ENCODE assay signal across 39 cellular contexts in the genomic region with DNA sequence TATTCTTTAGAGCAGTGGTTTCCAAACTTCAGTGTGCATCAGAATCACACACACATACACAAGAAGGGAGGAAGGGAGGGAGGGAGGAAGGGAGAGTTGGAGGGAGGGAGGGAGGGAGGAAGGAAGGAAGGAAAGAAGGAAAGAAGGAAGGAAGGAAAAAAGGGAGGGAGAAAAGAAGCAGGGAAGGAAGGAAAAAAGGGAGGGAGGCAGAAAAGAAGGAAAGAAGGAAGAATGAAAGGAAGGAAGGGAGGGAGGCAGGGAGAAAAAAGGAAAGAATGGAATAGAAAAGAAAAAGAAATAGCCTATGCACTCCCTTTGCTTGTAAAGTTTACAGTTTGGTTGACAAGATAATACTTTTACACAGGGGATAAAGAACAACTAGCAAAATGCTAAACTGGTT.
"Had no signal": no experiment of that assay in that cellular context is flagged by ENCODE, and none has a peak within 500 bp of the region (broad histone marks: within the 10 kb centered on the region; RNA-seq: fewer than 3 reads in every experiment).

No MANE protein-coding gene starts in this region.

- H3K4me3 Mint-ChIP-seq: activated naive CD4-positive, alpha-beta T cell treated with anti-CD3 and anti-CD28 coated beads for 36 hours; activated naive CD4-positive, alpha-beta T cell treated with anti-CD3 and anti-CD28 coated beads, Interleukin-2, amount 10 ng/mL, durations not matched to agents 7 days and 5 days; activated naive CD4-positive, alpha-beta T cell treated with anti-CD3 and anti-CD28 coated beads, Interleukin-2, amount 50 U/mL, for 24 hours; activated naive CD8-positive, alpha-beta T cell; activated naive CD8-positive, alpha-beta T cell treated with anti-CD3 and anti-CD28 coated beads for 36 hours; activated naive CD8-positive, alpha-beta T cell treated with anti-CD3 and anti-CD28 coated beads, Interleukin-2, amount 10 ng/mL, durations not matched to agents 7 days and 5 days; activated naive CD8-positive, alpha-beta T cell treated with anti-CD3 and anti-CD28 coated beads, Interleukin-2, amount 50 U/mL, for 24 hours; activated T-cell treated with anti-CD3 and anti-CD28 coated beads, Interleukin-2, amount 50 U/mL, for 24 hours; activated T-cell treated with anti-CD3 and anti-CD28 coated beads, Interleukin-2, amount 50 U/mL, for 4 hours; activated T-cell treated with anti-CD3 and anti-CD28 coated beads, Interleukin-2, amount 50 U/mL, for 72 hours; activated T-helper 1 cell treated with anti-CD3 and anti-CD28 coated beads, Interleukin-12 subunit alpha, Interleukin-12 subunit beta, Interleukin-2, Interleukin-4 antibody, amounts not matched to agents 30 ng/mL and 10 ng/mL and 1 ng/mL, durations not matched to agents 14 hours and 24 hours and 36 hours; activated T-helper 17 cell treated with anti-CD3 and anti-CD28 coated beads, Interleukin-2, amount 50 U/mL, for 72 hours; brain; central memory CD8-positive, alpha-beta T cell had no signal

- H3K4me1 ChIP-seq: adrenal gland, ascending aorta, breast epithelium had no signal

- H3K27me3 Mint-ChIP-seq: activated naive CD4-positive, alpha-beta T cell treated with anti-CD3 and anti-CD28 coated beads, Interleukin-2, amount 50 U/mL, for 24 hours had no signal

- H3K27me3 ChIP-seq: adrenal gland, ascending aorta, body of pancreas, brain microvascular endothelial cell, breast epithelium, cardiac muscle cell had no signal

- H3K9me3 Mint-ChIP-seq: activated naive CD4-positive, alpha-beta T cell treated with anti-CD3 and anti-CD28 coated beads for 36 hours; activated naive CD4-positive, alpha-beta T cell treated with anti-CD3 and anti-CD28 coated beads, Interleukin-2, amount 10 ng/mL, durations not matched to agents 7 days and 5 days; activated naive CD4-positive, alpha-beta T cell treated with anti-CD3 and anti-CD28 coated beads, Interleukin-2, amount 50 U/mL, for 24 hours; activated naive CD4-positive, alpha-beta T cell treated with anti-CD3 and anti-CD28 coated beads, Interleukin-2, amount 50 U/mL, for 72 hours; activated naive CD8-positive, alpha-beta T cell treated with anti-CD3 and anti-CD28 coated beads for 36 hours; activated naive CD8-positive, alpha-beta T cell treated with anti-CD3 and anti-CD28 coated beads, Interleukin-2, amount 10 ng/mL, durations not matched to agents 7 days and 5 days; activated naive CD8-positive, alpha-beta T cell treated with anti-CD3 and anti-CD28 coated beads, Interleukin-2, amount 50 U/mL, for 24 hours; activated T-cell treated with anti-CD3 and anti-CD28 coated beads, Interleukin-2, amount 50 U/mL, for 24 hours; activated T-cell treated with anti-CD3 and anti-CD28 coated beads, Interleukin-2, amount 50 U/mL, for 4 hours; activated T-cell treated with anti-CD3 and anti-CD28 coated beads, Interleukin-2, amount 50 U/mL, for 72 hours; activated T-helper 1 cell treated with anti-CD3 and anti-CD28 coated beads, Interleukin-12 subunit alpha, Interleukin-12 subunit beta, Interleukin-2, Interleukin-4 antibody, amounts not matched to agents 30 ng/mL and 10 ng/mL and 1 ng/mL, durations not matched to agents 14 hours and 24 hours and 36 hours; activated T-helper 17 cell treated with anti-CD3 and anti-CD28 coated beads, Interleukin-2, amount 50 U/mL, for 72 hours; activated T-helper 2 cell treated with anti-CD3 and anti-CD28 coated beads, Interferon-gamma antibody, Interleukin-2, Interleukin-4, amounts not matched to agents 10 μg/mL and 5 μg/mL and 100 μg/mL, durations not matched to agents 14 hours and 24 hours and 36 hours; brain; central memory CD8-positive, alpha-beta T cell had no signal

- H3K36me3 ChIP-seq: adrenal gland, ascending aorta, brain microvascular endothelial cell, breast epithelium, cardiac muscle cell had no signal

- H3K27ac Mint-ChIP-seq: activated naive CD4-positive, alpha-beta T cell treated with anti-CD3 and anti-CD28 coated beads for 36 hours; activated naive CD4-positive, alpha-beta T cell treated with anti-CD3 and anti-CD28 coated beads, Interleukin-2, amount 10 ng/mL, durations not matched to agents 7 days and 5 days; activated naive CD4-positive, alpha-beta T cell treated with anti-CD3 and anti-CD28 coated beads, Interleukin-2, amount 50 U/mL, for 24 hours; activated naive CD4-positive, alpha-beta T cell treated with anti-CD3 and anti-CD28 coated beads, Interleukin-2, amount 50 U/mL, for 72 hours; activated naive CD8-positive, alpha-beta T cell; activated naive CD8-positive, alpha-beta T cell treated with anti-CD3 and anti-CD28 coated beads for 36 hours; activated naive CD8-positive, alpha-beta T cell treated with anti-CD3 and anti-CD28 coated beads, Interleukin-2, amount 10 ng/mL, durations not matched to agents 7 days and 5 days; activated naive CD8-positive, alpha-beta T cell treated with anti-CD3 and anti-CD28 coated beads, Interleukin-2, amount 50 U/mL, for 24 hours; activated T-cell treated with anti-CD3 and anti-CD28 coated beads, Interleukin-2, amount 50 U/mL, for 24 hours; activated T-cell treated with anti-CD3 and anti-CD28 coated beads, Interleukin-2, amount 50 U/mL, for 72 hours; activated T-helper 1 cell treated with anti-CD3 and anti-CD28 coated beads, Interleukin-12 subunit alpha, Interleukin-12 subunit beta, Interleukin-2, Interleukin-4 antibody, amounts not matched to agents 30 ng/mL and 10 ng/mL and 1 ng/mL, durations not matched to agents 14 hours and 24 hours and 36 hours; activated T-helper 17 cell treated with anti-CD3 and anti-CD28 coated beads, Interleukin-2, amount 50 U/mL, for 72 hours; activated T-helper 2 cell treated with anti-CD3 and anti-CD28 coated beads, Interferon-gamma antibody, Interleukin-2, Interleukin-4, amounts not matched to agents 10 μg/mL and 5 μg/mL and 100 μg/mL, durations not matched to agents 14 hours and 24 hours and 36 hours; brain had no signal

- H3K4me3 ChIP-seq: adrenal gland, ascending aorta, body of pancreas, breast epithelium, cardiac muscle cell had no signal

- H3K27ac ChIP-seq: adrenal gland, ascending aorta, body of pancreas, brain microvascular endothelial cell, breast epithelium, cardiac muscle cell had no signal

- H3K36me3 Mint-ChIP-seq: activated naive CD4-positive, alpha-beta T cell treated with anti-CD3 and anti-CD28 coated beads, Interleukin-2, amount 10 ng/mL, durations not matched to agents 7 days and 5 days; activated naive CD4-positive, alpha-beta T cell treated with anti-CD3 and anti-CD28 coated beads, Interleukin-2, amount 50 U/mL, for 24 hours; activated naive CD4-positive, alpha-beta T cell treated with anti-CD3 and anti-CD28 coated beads, Interleukin-2, amount 50 U/mL, for 72 hours; activated naive CD8-positive, alpha-beta T cell; activated naive CD8-positive, alpha-beta T cell treated with anti-CD3 and anti-CD28 coated beads for 36 hours; activated naive CD8-positive, alpha-beta T cell treated with anti-CD3 and anti-CD28 coated beads, Interleukin-2, amount 10 ng/mL, durations not matched to agents 7 days and 5 days; brain had no signal

- H3K9me3 ChIP-seq: adrenal gland, ascending aorta, body of pancreas, breast epithelium had no signal

- ATAC-seq: activated naive CD4-positive, alpha-beta T cell treated with anti-CD3 and anti-CD28 coated beads, Interleukin-2, amount 50 U/mL, for 72 hours; activated naive CD8-positive, alpha-beta T cell treated with anti-CD3 and anti-CD28 coated beads, Interleukin-2, amount 50 U/mL, for 24 hours; activated T-cell treated with anti-CD3 and anti-CD28 coated beads, Interleukin-2, amount 50 U/mL, for 4 hours; activated T-cell treated with anti-CD3 and anti-CD28 coated beads, Interleukin-2, amount 50 U/mL, for 72 hours; activated T-helper 17 cell treated with anti-CD3 and anti-CD28 coated beads, Interleukin-2, amount 50 U/mL, for 72 hours; body of pancreas had no signal

- DNase-seq: activated effector memory CD4-positive, alpha-beta T cell treated with anti-CD3 and anti-CD28 coated beads, Interleukin-2, amount 50 U/mL, for 16 hours; activated effector memory CD4-positive, alpha-beta T cell treated with Interleukin-2 at 50 U/mL for 16 hours; activated gamma-delta T cell; activated gamma-delta T cell treated with Interleukin-2 at 50 U/mL for 16 hours; activated naive CD4-positive, alpha-beta T cell; activated naive CD4-positive, alpha-beta T cell treated with anti-CD3 and anti-CD28 coated beads for 36 hours; activated naive CD4-positive, alpha-beta T cell treated with anti-CD3 and anti-CD28 coated beads, Interleukin-2, amount 10 ng/mL, durations not matched to agents 7 days and 5 days; activated naive CD4-positive, alpha-beta T cell treated with anti-CD3 and anti-CD28 coated beads, Interleukin-2, amount 50 U/mL, for 16 hours; activated naive CD4-positive, alpha-beta T cell treated with Interleukin-2 at 50 U/mL for 16 hours; activated naive CD8-positive, alpha-beta T cell treated with anti-CD3 and anti-CD28 coated beads for 36 hours; activated naive CD8-positive, alpha-beta T cell treated with anti-CD3 and anti-CD28 coated beads, Interleukin-2, amount 10 ng/mL, durations not matched to agents 7 days and 5 days; activated naive CD8-positive, alpha-beta T cell treated with anti-CD3 and anti-CD28 coated beads, Interleukin-2, amount 50 U/mL, for 24 hours; activated T-cell treated with anti-CD3 and anti-CD28 coated beads, Interleukin-2, amount 50 U/mL, for 24 hours; activated T-cell treated with anti-CD3 and anti-CD28 coated beads, Interleukin-2, amount 50 U/mL, for 4 hours; activated T-cell treated with anti-CD3 and anti-CD28 coated beads, Interleukin-2, amount 50 U/mL, for 48 hours; activated T-cell treated with anti-CD3 and anti-CD28 coated beads, Interleukin-2, amount 50 U/mL, for 72 hours; adrenal gland; amniotic stem cell; amygdala; anterior cingulate cortex; aorta; body of pancreas; brain microvascular endothelial cell; caudate nucleus; central memory CD4-positive, alpha-beta T cell; cerebellar nuclear complex had no signal

- H3K4me1 Mint-ChIP-seq: activated naive CD4-positive, alpha-beta T cell treated with anti-CD3 and anti-CD28 coated beads, Interleukin-2, amount 10 ng/mL, durations not matched to agents 7 days and 5 days; activated naive CD4-positive, alpha-beta T cell treated with anti-CD3 and anti-CD28 coated beads, Interleukin-2, amount 50 U/mL, for 24 hours; activated naive CD8-positive, alpha-beta T cell treated with anti-CD3 and anti-CD28 coated beads for 36 hours; activated naive CD8-positive, alpha-beta T cell treated with anti-CD3 and anti-CD28 coated beads, Interleukin-2, amount 10 ng/mL, durations not matched to agents 7 days and 5 days; activated naive CD8-positive, alpha-beta T cell treated with anti-CD3 and anti-CD28 coated beads, Interleukin-2, amount 50 U/mL, for 24 hours; activated T-helper 17 cell treated with anti-CD3 and anti-CD28 coated beads, Interleukin-2, amount 50 U/mL, for 72 hours; central memory CD8-positive, alpha-beta T cell had no signal

- FAIRE-seq: astrocyte, bronchial epithelial cell had no signal
